In genomic region chr12:82804601-82805000, GRCh38 we compare ENCODE assay signal across 16 cellular contexts.
"Had no signal": no experiment of that assay in that cellular context is flagged by ENCODE, and none has a peak within 500 bp of the region (broad histone marks: within the 10 kb centered on the region; RNA-seq: fewer than 3 reads in every experiment).

No MANE protein-coding gene starts in this region.

- H3K4me3 Mint-ChIP-seq: immature natural killer cell, natural killer cell, neural crest cell had no signal

- H3K9me3 ChIP-seq: gastrocnemius medialis, upper lobe of left lung, vagina had no signal

- H3K36me3 Mint-ChIP-seq: natural killer cell had no signal

- H3K36me3 ChIP-seq: gastrocnemius medialis, upper lobe of left lung, vagina had no signal

- H3K27ac Mint-ChIP-seq: immature natural killer cell, natural killer cell had no signal

- H3K27ac ChIP-seq: gastrocnemius medialis, vagina had no signal

- DNase-seq: cerebellar nuclear complex; dermis blood vessel endothelial cell; effector CD4-positive, alpha-beta T cell; gastrocnemius medialis; immature natural killer cell; kidney; left cardiac atrium; left ventricle myocardium superior; natural killer cell; right cardiac atrium; small intestine; stimulated activated CD4-positive, alpha-beta T cell treated with anti-CD3 and anti-CD28 coated beads, Interleukin-12 subunit alpha, Interleukin-12 subunit beta, amount 100 ng/mL, for 4 hours; stimulated activated naive CD4-positive, alpha-beta T cell; upper lobe of left lung had no signal

- ATAC-seq: gastrocnemius medialis, left cardiac atrium, left ventricle myocardium superior, natural killer cell, right cardiac atrium had no signal

- H3K4me3 ChIP-seq: gastrocnemius medialis, upper lobe of left lung, vagina had no signal

- H3K27me3 ChIP-seq: gastrocnemius medialis, upper lobe of left lung, vagina had no signal

- H3K4me1 ChIP-seq: gastrocnemius medialis, upper lobe of left lung, vagina had no signal

- H3K4me1 Mint-ChIP-seq: immature natural killer cell, natural killer cell, neural crest cell had no signal
